27 cellular contexts compared by ENCODE assay signal in genomic region chr12:124641591-124641990, GRCh38.
"Had no signal": no experiment of that assay in that cellular context is flagged by ENCODE, and none has a peak within 500 bp of the region (broad histone marks: within the 10 kb centered on the region; RNA-seq: fewer than 3 reads in every experiment).

No MANE protein-coding gene starts in this region.

- H3K27ac Mint-ChIP-seq: activated CD4-positive, alpha-beta memory T cell treated with anti-CD3 and anti-CD28 coated beads, Interleukin-2, amount 10 ng/mL, durations not matched to agents 7 days and 5 days; activated CD4-positive, alpha-beta T cell treated with anti-CD3 and anti-CD28 coated beads for 36 hours; activated CD4-positive, alpha-beta T cell treated with anti-CD3 and anti-CD28 coated beads, Interleukin-2, amount 10 ng/mL, durations not matched to agents 24 days and 14 days; activated naive CD8-positive, alpha-beta T cell; activated T-cell treated with anti-CD3 and anti-CD28 coated beads, Interleukin-2, amount 50 U/mL, for 24 hours; activated T-cell treated with anti-CD3 and anti-CD28 coated beads, Interleukin-2, amount 50 U/mL, for 72 hours; dendritic cell treated with granulocyte-macrophage colony-stimulating factor and Interleukin-4, amounts not matched to agents 40 ng/mL and 50 ng/mL, for 4 days; endodermal cell had no signal

- DNase-seq: activated CD4-positive, alpha-beta memory T cell treated with anti-CD3 and anti-CD28 coated beads, Interleukin-2, amount 10 ng/mL, durations not matched to agents 7 days and 5 days; activated CD4-positive, alpha-beta T cell treated with anti-CD3 and anti-CD28 coated beads for 36 hours; activated CD4-positive, alpha-beta T cell treated with anti-CD3 and anti-CD28 coated beads, Interleukin-2, amount 10 ng/mL, durations not matched to agents 24 days and 14 days; activated CD4-positive, alpha-beta T cell treated with anti-CD3 and anti-CD28 coated beads, Interleukin-2, amount 50 U/mL, for 4 hours; activated CD4-positive, CD25-positive, alpha-beta regulatory T cell; activated CD4-positive, CD25-positive, alpha-beta regulatory T cell treated with anti-CD3 and anti-CD28 coated beads, Interleukin-2, amount 50 U/mL, for 72 hours; activated CD8-positive, alpha-beta memory T cell treated with anti-CD3 and anti-CD28 coated beads, Interleukin-2, amount 50 U/mL, for 48 hours; activated gamma-delta T cell; activated naive CD4-positive, alpha-beta T cell; activated naive CD4-positive, alpha-beta T cell treated with anti-CD3 and anti-CD28 coated beads, Interleukin-2, amount 50 U/mL, for 16 hours; activated T-cell treated with anti-CD3 and anti-CD28 coated beads for 4 hours; activated T-cell treated with anti-CD3 and anti-CD28 coated beads, Interleukin-2, amount 50 U/mL, for 24 hours; activated T-cell treated with anti-CD3 and anti-CD28 coated beads, Interleukin-2, amount 50 U/mL, for 72 hours; amniotic stem cell; anterior cingulate cortex; brain microvascular endothelial cell; dorsolateral prefrontal cortex; effector memory CD4-positive, alpha-beta T cell; endodermal cell; foreskin fibroblast; head of caudate nucleus; T-helper 2 cell had no signal

- H3K36me3 ChIP-seq: brain microvascular endothelial cell had no signal

- H3K27ac ChIP-seq: brain microvascular endothelial cell, coronary artery, dorsolateral prefrontal cortex had no signal

- H3K4me3 Mint-ChIP-seq: activated CD4-positive, alpha-beta memory T cell treated with anti-CD3 and anti-CD28 coated beads, Interleukin-2, amount 10 ng/mL, durations not matched to agents 7 days and 5 days; activated CD4-positive, alpha-beta T cell treated with anti-CD3 and anti-CD28 coated beads for 36 hours; activated CD4-positive, alpha-beta T cell treated with anti-CD3 and anti-CD28 coated beads, Interleukin-2, amount 10 ng/mL, durations not matched to agents 24 days and 14 days; activated naive CD8-positive, alpha-beta T cell; activated T-cell treated with anti-CD3 and anti-CD28 coated beads, Interleukin-2, amount 50 U/mL, for 24 hours; activated T-cell treated with anti-CD3 and anti-CD28 coated beads, Interleukin-2, amount 50 U/mL, for 72 hours; central memory CD8-positive, alpha-beta T cell; dendritic cell treated with granulocyte-macrophage colony-stimulating factor and Interleukin-4, amounts not matched to agents 40 ng/mL and 50 ng/mL, for 4 days; endodermal cell had no signal

- ATAC-seq: activated CD4-positive, alpha-beta T cell treated with anti-CD3 and anti-CD28 coated beads for 36 hours; activated T-cell treated with anti-CD3 and anti-CD28 coated beads, Interleukin-2, amount 50 U/mL, for 72 hours; esophagus mucosa had no signal

- H3K4me3 ChIP-seq: coronary artery, dorsolateral prefrontal cortex had no signal

- H3K27me3 Mint-ChIP-seq: activated naive CD8-positive, alpha-beta T cell had no signal

- H3K36me3 Mint-ChIP-seq: activated naive CD8-positive, alpha-beta T cell had no signal

- H3K9me3 Mint-ChIP-seq: activated CD4-positive, alpha-beta memory T cell treated with anti-CD3 and anti-CD28 coated beads, Interleukin-2, amount 10 ng/mL, durations not matched to agents 7 days and 5 days; activated T-cell treated with anti-CD3 and anti-CD28 coated beads, Interleukin-2, amount 50 U/mL, for 24 hours; activated T-cell treated with anti-CD3 and anti-CD28 coated beads, Interleukin-2, amount 50 U/mL, for 72 hours; central memory CD8-positive, alpha-beta T cell; endodermal cell had no signal

- H3K27me3 ChIP-seq: brain microvascular endothelial cell, dorsolateral prefrontal cortex had no signal
